Comparison of ENCODE assay signal across 1 cellular context in genomic region chr10:14263041-14263440, GRCh38.
TF ChIP-seq lines count a peak whose summit lies in the region.

No MANE protein-coding gene starts in this region.

TF ChIP-seq in GM23338, 12 proteins besides CTCF, POLR2A, EP300 and RAD21 (continued from another document):
- no peak for TF ChIP-seq REST (IDR thresholded peaks at IDR 0.05; ENCODE audit: unreplicated experiment)
- no peak for TF ChIP-seq JUNB (IDR thresholded peaks at IDR 0.05; ENCODE audit: unreplicated experiment)
- TF ChIP-seq ETS1 (IDR thresholded peaks at IDR 0.05) = no peak
